ENCODE assay signal across 23 cellular contexts in the genomic region with DNA sequence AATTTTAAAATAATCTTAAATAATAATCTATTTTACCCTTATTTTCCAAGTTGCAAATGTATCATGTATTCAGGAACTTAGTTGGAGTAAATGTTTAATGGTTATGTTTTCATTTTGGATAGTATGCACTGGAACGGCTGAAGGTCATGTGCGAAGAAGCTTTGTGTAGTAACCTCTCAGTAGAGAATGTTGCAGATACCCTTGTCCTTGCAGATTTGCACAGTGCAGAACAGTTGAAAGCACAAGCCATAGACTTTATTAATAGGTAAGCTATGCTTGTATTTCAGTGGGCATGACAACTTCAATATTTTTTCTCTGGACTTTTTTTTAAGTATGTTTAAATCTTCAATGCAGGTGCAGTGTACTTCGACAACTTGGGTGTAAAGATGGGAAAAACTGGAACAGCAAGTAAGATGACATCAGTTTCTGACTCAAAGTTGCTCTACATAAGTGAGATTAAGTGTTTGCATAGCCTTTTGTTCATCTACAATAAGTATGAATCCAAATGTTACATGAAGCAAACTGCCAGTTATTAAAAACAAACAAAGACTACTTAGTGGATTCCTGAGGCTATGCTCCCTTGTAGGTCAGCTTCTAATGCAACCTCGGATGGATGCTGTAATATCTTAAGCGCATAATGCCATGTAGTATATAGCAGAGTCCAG.
"Had no signal": no experiment of that assay in that cellular context is flagged by ENCODE, and none has a peak within 500 bp of the region (broad histone marks: within the 10 kb centered on the region; RNA-seq: fewer than 3 reads in every experiment).

No MANE protein-coding gene starts in this region.

- H3K4me3 ChIP-seq: adrenal gland, colonic mucosa, gastrocnemius medialis, heart left ventricle, tibial nerve had no signal

- H3K4me1 ChIP-seq: adrenal gland, colonic mucosa, gastrocnemius medialis, heart left ventricle, tibial nerve had no signal

- H3K27me3 ChIP-seq: adrenal gland, colonic mucosa, gastrocnemius medialis, heart left ventricle, tibial nerve had no signal

- DNase-seq: activated B cell treated with CpG ODN at 0.5 μM for 24 hours; activated CD4-positive, alpha-beta T cell treated with anti-CD3 and anti-CD28 coated beads, Interleukin-2, amount 10 ng/mL, durations not matched to agents 24 days and 14 days; activated CD8-positive, alpha-beta memory T cell treated with anti-CD3 and anti-CD28 coated beads, Interleukin-2, amount 50 U/mL, for 4 hours; activated CD8-positive, alpha-beta T cell treated with anti-CD3 and anti-CD28 coated beads, Interleukin-2, amount 10 ng/mL, durations not matched to agents 7 days and 5 days; activated effector memory CD4-positive, alpha-beta T cell treated with anti-CD3 and anti-CD28 coated beads, Interleukin-2, amount 50 U/mL, for 16 hours; activated T-cell treated with anti-CD3 and anti-CD28 coated beads, Interleukin-2, amount 50 U/mL, for 48 hours; adrenal gland; caudate nucleus; colonic mucosa; effector CD8-positive, alpha-beta T cell; gastrocnemius medialis; heart left ventricle; islet precursor cell; occipital lobe; stimulated activated CD4-positive, alpha-beta T cell treated with anti-CD3 and anti-CD28 coated beads, Interleukin-15, amount 100 ng/mL, for 24 hours; stimulated activated CD4-positive, alpha-beta T cell treated with anti-CD3 and anti-CD28 coated beads, Interleukin-4, amount 100 ng/mL, for 1 hour; stimulated activated naive CD4-positive, alpha-beta T cell treated with Interleukin-2 at 50 U/mL for 16 hours; substantia nigra had no signal

- ATAC-seq: activated CD8-positive, alpha-beta T cell treated with anti-CD3 and anti-CD28 coated beads, Interleukin-2, amount 10 ng/mL, durations not matched to agents 7 days and 5 days; left lobe of liver had no signal

- H3K4me1 Mint-ChIP-seq: activated B cell treated with CpG ODN at 0.5 μM for 24 hours; activated CD4-positive, alpha-beta T cell treated with anti-CD3 and anti-CD28 coated beads, Interleukin-2, amount 10 ng/mL, durations not matched to agents 24 days and 14 days; activated naive CD4-positive, alpha-beta T cell treated with anti-CD3 and anti-CD28 coated beads, Interleukin-2, amount 50 U/mL, for 24 hours; nephron had no signal

- H3K9me3 Mint-ChIP-seq: activated B cell treated with CpG ODN at 0.5 μM for 24 hours; activated CD4-positive, alpha-beta T cell treated with anti-CD3 and anti-CD28 coated beads, Interleukin-2, amount 10 ng/mL, durations not matched to agents 24 days and 14 days; activated naive CD4-positive, alpha-beta T cell treated with anti-CD3 and anti-CD28 coated beads, Interleukin-2, amount 50 U/mL, for 24 hours; nephron; T-helper 2 cell treated with Interferon-gamma antibody and Interleukin-4, amounts not matched to agents 5 μg/mL and 100 μg/mL, for 36 hours had no signal

- H3K27ac ChIP-seq: adrenal gland, colonic mucosa, gastrocnemius medialis, heart left ventricle, tibial nerve had no signal

- H3K4me3 Mint-ChIP-seq: activated B cell treated with CpG ODN at 0.5 μM for 24 hours; activated CD4-positive, alpha-beta T cell treated with anti-CD3 and anti-CD28 coated beads, Interleukin-2, amount 10 ng/mL, durations not matched to agents 24 days and 14 days; activated CD8-positive, alpha-beta T cell treated with anti-CD3 and anti-CD28 coated beads, Interleukin-2, amount 10 ng/mL, durations not matched to agents 7 days and 5 days; activated naive CD4-positive, alpha-beta T cell treated with anti-CD3 and anti-CD28 coated beads, Interleukin-2, amount 50 U/mL, for 24 hours; nephron; T-helper 2 cell treated with Interferon-gamma antibody and Interleukin-4, amounts not matched to agents 5 μg/mL and 100 μg/mL, for 36 hours had no signal

- H3K9me3 ChIP-seq: adrenal gland, colonic mucosa, gastrocnemius medialis, heart left ventricle, tibial nerve had no signal

- H3K27ac Mint-ChIP-seq: activated B cell treated with CpG ODN at 0.5 μM for 24 hours; activated CD4-positive, alpha-beta T cell treated with anti-CD3 and anti-CD28 coated beads, Interleukin-2, amount 10 ng/mL, durations not matched to agents 24 days and 14 days; activated CD8-positive, alpha-beta T cell treated with anti-CD3 and anti-CD28 coated beads, Interleukin-2, amount 10 ng/mL, durations not matched to agents 7 days and 5 days; activated naive CD4-positive, alpha-beta T cell treated with anti-CD3 and anti-CD28 coated beads, Interleukin-2, amount 50 U/mL, for 24 hours; nephron; T-helper 2 cell treated with Interferon-gamma antibody and Interleukin-4, amounts not matched to agents 5 μg/mL and 100 μg/mL, for 36 hours had no signal

- H3K27me3 Mint-ChIP-seq: activated B cell treated with CpG ODN at 0.5 μM for 24 hours; activated CD4-positive, alpha-beta T cell treated with anti-CD3 and anti-CD28 coated beads, Interleukin-2, amount 10 ng/mL, durations not matched to agents 24 days and 14 days; activated naive CD4-positive, alpha-beta T cell treated with anti-CD3 and anti-CD28 coated beads, Interleukin-2, amount 50 U/mL, for 24 hours had no signal
